Comparison of ENCODE assay signal across 8 cellular contexts in the genomic region with DNA sequence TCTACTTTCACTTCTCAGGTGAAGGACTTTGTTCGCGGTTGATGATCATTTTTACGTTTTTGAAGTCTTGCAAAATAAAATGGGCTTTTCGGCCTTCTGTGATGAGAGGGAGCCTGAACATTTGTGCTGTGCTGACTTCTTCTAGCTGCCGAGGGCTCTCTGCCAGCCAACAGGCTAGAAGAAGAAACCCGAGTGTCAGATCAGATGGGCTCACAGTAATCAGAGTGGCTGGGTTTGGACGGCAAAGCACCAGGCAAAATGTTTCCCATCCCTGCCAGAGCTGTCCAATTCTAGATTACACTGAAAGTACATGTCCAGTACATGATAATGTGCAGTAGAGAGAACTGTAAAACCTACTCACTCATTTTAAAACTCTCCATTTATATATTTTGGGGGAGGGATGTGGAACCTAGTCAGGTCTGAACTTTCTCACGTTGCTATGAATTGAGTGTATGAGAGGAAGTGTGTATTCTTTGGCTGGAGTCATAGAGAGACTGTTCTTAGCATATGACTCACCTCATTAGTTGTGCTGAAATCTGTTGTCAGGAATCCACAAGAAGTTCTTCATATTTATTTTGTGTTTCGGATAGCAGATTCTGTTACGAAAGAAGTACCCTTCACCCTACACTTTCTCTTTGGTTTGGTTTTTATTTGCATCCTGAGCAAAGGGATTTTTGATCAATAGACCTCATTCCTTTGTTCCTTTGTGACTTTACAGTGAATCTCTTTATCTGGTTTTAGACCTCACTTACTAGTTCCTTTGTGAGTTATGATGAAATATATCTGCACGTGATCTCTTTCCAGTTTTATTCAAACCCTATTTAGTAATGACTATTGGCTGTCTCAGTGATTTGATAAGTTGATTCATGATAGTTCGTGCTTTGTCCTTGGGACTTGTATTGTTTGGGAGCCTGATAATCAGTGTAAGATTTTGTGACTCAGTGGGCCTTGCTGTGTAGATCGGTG. TPM values are rescaled to one million over a fixed set of nuclear protein-coding genes. Genes with fewer than 3 reads are reported as not detected.
DNase-seq lines count a peak whose midpoint lies in the region; ATAC-seq and TF ChIP-seq lines count a peak whose summit lies in the region.

No MANE protein-coding gene starts in this region.

- H3K27ac ChIP-seq in BLaER1 treated with 17β-estradiol and CSF1 and Interleukin-3, amounts not matched to agents 10 nM and 100 nM, result peak overlapping the region in 10 of 11 experiments; percentile 27 to 97 (median 40); a peak in 17 of 22 replicates
- H3K27ac ChIP-seq in PC-3 (ENCODE audit: low read length) (peak overlapping the region; percentile 94), gastrocnemius medialis (peak overlapping the region; percentile 94 to 98 (median 96))

- peaks cover 0 to 58% (median 16%) of the 10 kb centered on the region in 11 experiments; a peak in 13 of 22 replicates for H3K36me3 ChIP-seq in BLaER1 treated with 17β-estradiol and CSF1 and Interleukin-3, amounts not matched to agents 10 nM and 100 nM
- H3K36me3 ChIP-seq in PC-3 (ENCODE audit: low read depth, low read length) (no peaks in the 10 kb centered on the region), gastrocnemius medialis (no peaks in the 10 kb centered on the region)

- peak; percentile 74 to 75 for TF ChIP-seq POLR2A in gastrocnemius medialis (IDR thresholded peaks at IDR 0.05)

- peaks cover 18% of the 10 kb centered on the region for H3F3A ChIP-seq in PC-3 (ENCODE audit: low read length, unreplicated experiment)

- peak overlapping the region in 4 of 11 experiments; percentile 47 to 91 (median 57); a peak in 10 of 22 replicates for H3K9ac ChIP-seq in BLaER1 treated with 17β-estradiol and CSF1 and Interleukin-3, amounts not matched to agents 10 nM and 100 nM
- peak overlapping the region; percentile 86 for H3K9ac ChIP-seq in PC-3 (ENCODE audit: low read length)

- POLR2A ChIA-PET in PC-3 (lab: Charles Lee; ENCODE audit: unreplicated experiment), result no interaction called here

- no peaks in the 10 kb centered on the region for H3K27me3 ChIP-seq in BLaER1 treated with 17β-estradiol and CSF1 and Interleukin-3, amounts not matched to agents 10 nM and 100 nM
- no peaks in the 10 kb centered on the region for H3K27me3 ChIP-seq in PC-3 (ENCODE audit: low read length)
- H3K27me3 ChIP-seq in gastrocnemius medialis, result no peaks in the 10 kb centered on the region

- peak overlapping the region in 4 of 10 experiments; percentile 3 to 41 (median 12); a peak in 3 of 20 replicates for H3K4me3 ChIP-seq in BLaER1 treated with 17β-estradiol and CSF1 and Interleukin-3, amounts not matched to agents 10 nM and 100 nM
- peak overlapping the region; percentile 78 for H3K4me3 ChIP-seq in PC-3 (ENCODE audit: low read length)
- H3K4me3 ChIP-seq in gastrocnemius medialis, result peak overlapping the region; percentile 8 to 84 (median 26)

- intact Hi-C loops in PC-3 (cut with micrococcal nuclease) (no loop called here), gastrocnemius medialis (cut with DNase I; ENCODE audit: low total_unique reads) (loop anchor here (5.0 to 10.0 kb wide), 3 partner anchors 39 to 1683 kb away; partner anchors contain the start of genes AMPD1 and TRIM45)

- H2AFZ ChIP-seq in PC-3 (ENCODE audit: low read length), result no peak overlapping the region

- peak overlapping the region; percentile 14 to 98 (median 93) for H3K4me2 ChIP-seq in BLaER1 treated with 17β-estradiol and CSF1 and Interleukin-3, amounts not matched to agents 10 nM and 100 nM
- peak overlapping the region; percentile 91 for H3K4me2 ChIP-seq in PC-3 (ENCODE audit: low read length)

- ATAC-seq in GM18909 (IDR thresholded peaks at IDR 0.05; ENCODE audit: poor library complexity, unreplicated experiment) (peak; percentile 76), HG03108 (IDR thresholded peaks at IDR 0.05; ENCODE audit: unreplicated experiment) (peak; percentile 64), PC-3 (peak; percentile 39), gastrocnemius medialis (peak; percentile 64 to 70)

- in situ Hi-C loops in gastrocnemius medialis (cut with MboI; ENCODE audit: low sequenced_read_pairs in 4 of 4), result loop anchor here in 1 of 4 donors (10.0 kb wide), 1 partner anchor 107 kb away; no protein-coding TSS in a partner anchor

- H3K9me2 ChIP-seq in PC-3 (replicated peaks; ENCODE audit: low read length), result no peaks in the 10 kb centered on the region

- no TSS peak for BruUV-seq in PC-3 (replicated peaks; lab: Mats Ljungman, UMichigan)

- CTCF ChIA-PET in PC-3 (lab: Charles Lee), result interaction anchor here (0.6 kb wide), 1 partner anchor 161 kb away, joined by 4 read pairs; no protein-coding TSS in a partner anchor

- H4K20me1 ChIP-seq in BLaER1 treated with 17β-estradiol and CSF1 and Interleukin-3, amounts not matched to agents 10 nM and 100 nM, result peaks cover 74 to 92% (median 90%) of the 10 kb centered on the region in 11 experiments
- H4K20me1 ChIP-seq in PC-3 (ENCODE audit: low read length), result peaks cover 69% of the 10 kb centered on the region

- TF ChIP-seq CTCF in PC-3 (conservative IDR thresholded peaks at IDR 0.05; ENCODE audit: low read depth, low read length) (no peak), gastrocnemius medialis (IDR thresholded peaks at IDR 0.05 in 4 of 5, conservative IDR thresholded peaks at IDR 0.05 in 1 of 5) (no peak)

- H3K9me3 ChIP-seq in BLaER1 treated with 17β-estradiol and CSF1 and Interleukin-3, amounts not matched to agents 10 nM and 100 nM (replicated peaks in 1 of 11), result no peaks in the 10 kb centered on the region
- H3K9me3 ChIP-seq in PC-3 (ENCODE audit: low read length) (no peaks in the 10 kb centered on the region), gastrocnemius medialis (no peaks in the 10 kb centered on the region)

- peak; percentile 87 for DNase-seq in PC-3
- DNase-seq in anterior cingulate cortex (lab: John Stamatoyannopoulos, UW), result peak in 48 of 58 donors; percentile 12 to 69 (median 44)
- DNase-seq in hepatic stellate cell (ENCODE audit: low spot score), result peak; percentile 62
- DNase-seq in gastrocnemius medialis, result peak; percentile 77 to 88
- no peak for DNase-seq in NCI-H748 treated with DMSO at 0.1 percent for 48 hours (lab: John Stamatoyannopoulos, UW)

- H3K79me2 ChIP-seq in PC-3 (ENCODE audit: low read length), result peaks cover 96% of the 10 kb centered on the region

- H3K4me1 ChIP-seq in BLaER1 treated with 17β-estradiol and CSF1 and Interleukin-3, amounts not matched to agents 10 nM and 100 nM, result peaks cover 37 to 85% (median 75%) of the 10 kb centered on the region in 10 experiments
- peaks cover 48% of the 10 kb centered on the region for H3K4me1 ChIP-seq in PC-3 (ENCODE audit: insufficient read depth, low read length)
- H3K4me1 ChIP-seq in gastrocnemius medialis, result peaks cover 69 to 85% of the 10 kb centered on the region in 2 donors

RNA-seq across cellular contexts. Expression of gene ATP1A1, which starts 4.8 kb away (rescaled TPM):
- total RNA-seq in PC-3 (2014; rRNA removed), result 154 and 181 TPM in 2 replicates
- total RNA-seq in gastrocnemius medialis, result 100 to 1,000 TPM; 103 to 257 (median 204) TPM

Comparison
In these comparisons a context has a peak if more than half of its experiments do, and no peak if none do; other contexts are left out.
1. H3K27ac ChIP-seq: peak in every context shown above with its lines; median percentile 96 in gastrocnemius medialis; 94 in PC-3; 40 in BLaER1 treated with 17β-estradiol and CSF1 and Interleukin-3, amounts not matched to agents 10 nM and 100 nM.